Comparison of ENCODE assay signal across 2 cellular contexts in the genomic region with DNA sequence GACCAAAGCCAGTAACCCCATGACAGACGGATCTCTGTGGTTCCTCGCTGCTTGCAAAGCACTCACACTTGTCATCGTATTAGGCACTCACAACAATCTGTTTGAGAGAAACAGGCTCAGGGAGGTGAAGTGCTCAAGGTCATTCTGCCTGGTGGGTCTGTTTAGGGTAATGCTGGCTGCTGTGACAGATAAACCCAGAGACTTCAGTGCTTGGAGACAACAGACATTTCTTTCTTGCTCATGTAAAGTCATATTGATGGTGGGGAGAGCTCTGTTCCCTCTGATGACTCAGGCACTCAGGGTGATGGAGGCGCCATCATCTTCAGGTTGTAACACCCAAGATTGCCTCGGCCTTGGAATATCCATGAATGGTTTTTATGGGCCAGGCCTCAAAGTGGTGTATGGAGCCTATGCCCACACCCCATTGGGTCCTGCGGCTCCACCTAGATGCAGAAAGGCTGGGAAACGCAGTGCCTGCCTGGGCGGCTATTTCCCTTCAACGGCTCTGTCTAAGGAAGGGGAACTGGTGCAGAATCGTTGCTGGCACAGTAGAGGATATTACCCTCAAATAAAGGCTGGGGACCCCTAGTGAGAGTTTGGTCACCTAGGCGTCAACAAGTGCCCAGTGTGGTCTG.
TF ChIP-seq lines count a peak whose summit lies in the region.

No MANE protein-coding gene starts in this region.

TF ChIP-seq in IMR-90, 13 proteins besides CTCF, POLR2A, EP300 and RAD21:
- TF ChIP-seq, protein P1, sequence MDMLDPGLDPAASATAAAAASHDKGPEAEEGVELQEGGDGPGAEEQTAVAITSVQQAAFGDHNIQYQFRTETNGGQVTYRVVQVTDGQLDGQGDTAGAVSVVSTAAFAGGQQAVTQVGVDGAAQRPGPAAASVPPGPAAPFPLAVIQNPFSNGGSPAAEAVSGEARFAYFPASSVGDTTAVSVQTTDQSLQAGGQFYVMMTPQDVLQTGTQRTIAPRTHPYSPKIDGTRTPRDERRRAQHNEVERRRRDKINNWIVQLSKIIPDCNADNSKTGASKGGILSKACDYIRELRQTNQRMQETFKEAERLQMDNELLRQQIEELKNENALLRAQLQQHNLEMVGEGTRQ (IDR thresholded peaks at IDR 0.05; ENCODE audit: low read depth, low read length), result no peak
- TF ChIP-seq SMC3 (IDR thresholded peaks at IDR 0.05; ENCODE audit: low read depth, low read length) (no peak), RCOR1 (IDR thresholded peaks at IDR 0.05; ENCODE audit: insufficient replicate concordance, low read length) (no peak), MAFK (IDR thresholded peaks at IDR 0.05; ENCODE audit: low read depth, low read length) (no peak), BHLHE40 (IDR thresholded peaks at IDR 0.05; ENCODE audit: low read depth, low read length) (no peak), MXI1 (IDR thresholded peaks at IDR 0.05; ENCODE audit: borderline replicate concordance, low read depth, low read length) (no peak), FOS (IDR thresholded peaks at IDR 0.05; ENCODE audit: low read depth, low read length) (no peak), MAZ (IDR thresholded peaks at IDR 0.05; ENCODE audit: borderline replicate concordance, low read depth, low read length) (no peak), CHD1 (IDR thresholded peaks at IDR 0.05; ENCODE audit: low read depth, low read length) (no peak), RFX5 (IDR thresholded peaks at IDR 0.05; ENCODE audit: low read depth, low read length) (no peak), CEBPB (IDR thresholded peaks at IDR 0.05; ENCODE audit: low read depth, low read length) (no peak), NFE2L2 (IDR thresholded peaks at IDR 0.05; ENCODE audit: low read depth, low read length) (no peak)
- TF ChIP-seq, protein P2, sequence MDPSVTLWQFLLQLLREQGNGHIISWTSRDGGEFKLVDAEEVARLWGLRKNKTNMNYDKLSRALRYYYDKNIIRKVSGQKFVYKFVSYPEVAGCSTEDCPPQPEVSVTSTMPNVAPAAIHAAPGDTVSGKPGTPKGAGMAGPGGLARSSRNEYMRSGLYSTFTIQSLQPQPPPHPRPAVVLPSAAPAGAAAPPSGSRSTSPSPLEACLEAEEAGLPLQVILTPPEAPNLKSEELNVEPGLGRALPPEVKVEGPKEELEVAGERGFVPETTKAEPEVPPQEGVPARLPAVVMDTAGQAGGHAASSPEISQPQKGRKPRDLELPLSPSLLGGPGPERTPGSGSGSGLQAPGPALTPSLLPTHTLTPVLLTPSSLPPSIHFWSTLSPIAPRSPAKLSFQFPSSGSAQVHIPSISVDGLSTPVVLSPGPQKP (IDR thresholded peaks at IDR 0.05; ENCODE audit: borderline replicate concordance, low read depth, low read length), result no peak
TF ChIP-seq in IMR-90: peak in this region for 0.

TF ChIP-seq in K562, 482 proteins besides CTCF, POLR2A, EP300 and RAD21:
- TF ChIP-seq MCM7 (IDR thresholded peaks at IDR 0.05), result no peak
- peak; percentile 26; the same call in 1 of the 2 replicates for TF ChIP-seq ESRRA (IDR thresholded peaks at IDR 0.05; ENCODE audit: borderline replicate concordance, low read depth)
- no peak for TF ChIP-seq MTA1 (IDR thresholded peaks at IDR 0.05; ENCODE audit: borderline replicate concordance)
- peak; percentile 97 for TF ChIP-seq ZNF12 (CRISPR knock-in tag; IDR thresholded peaks at IDR 0.05)
- TF ChIP-seq RNF2 (IDR thresholded peaks at IDR 0.05), result no peak
- TF ChIP-seq BCL6 (CRISPR knock-in tag; IDR thresholded peaks at IDR 0.05), result no peak
- TF ChIP-seq, protein P3, sequence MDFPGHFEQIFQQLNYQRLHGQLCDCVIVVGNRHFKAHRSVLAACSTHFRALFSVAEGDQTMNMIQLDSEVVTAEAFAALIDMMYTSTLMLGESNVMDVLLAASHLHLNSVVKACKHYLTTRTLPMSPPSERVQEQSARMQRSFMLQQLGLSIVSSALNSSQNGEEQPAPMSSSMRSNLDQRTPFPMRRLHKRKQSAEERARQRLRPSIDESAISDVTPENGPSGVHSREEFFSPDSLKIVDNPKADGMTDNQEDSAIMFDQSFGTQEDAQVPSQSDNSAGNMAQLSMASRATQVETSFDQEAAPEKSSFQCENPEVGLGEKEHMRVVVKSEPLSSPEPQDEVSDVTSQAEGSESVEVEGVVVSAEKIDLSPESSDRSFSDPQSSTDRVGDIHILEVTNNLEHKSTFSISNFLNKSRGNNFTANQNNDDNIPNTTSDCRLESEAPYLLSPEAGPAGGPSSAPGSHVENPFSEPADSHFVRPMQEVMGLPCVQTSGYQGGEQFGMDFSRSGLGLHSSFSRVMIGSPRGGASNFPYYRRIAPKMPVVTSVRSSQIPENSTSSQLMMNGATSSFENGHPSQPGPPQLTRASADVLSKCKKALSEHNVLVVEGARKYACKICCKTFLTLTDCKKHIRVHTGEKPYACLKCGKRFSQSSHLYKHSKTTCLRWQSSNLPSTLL (IDR thresholded peaks at IDR 0.05), result no peak
